Comparison of ENCODE assay signal across 9 cellular contexts in genomic region chr19:46990998-46991676, GRCh38. TPM values are rescaled to one million over a fixed set of nuclear protein-coding genes. Genes with fewer than 3 reads are reported as not detected.
DNase-seq lines count a peak whose midpoint lies in the region; ATAC-seq and TF ChIP-seq lines count a peak whose summit lies in the region.
"Had no signal": no experiment of that assay in that cellular context is flagged by ENCODE, and none has a peak within 500 bp of the region (broad histone marks: within the 10 kb centered on the region; RNA-seq: fewer than 3 reads in every experiment).

No MANE protein-coding gene starts in this region.

- TF ChIP-seq POLR2A in gastroesophageal sphincter (IDR thresholded peaks at IDR 0.05) (no peak), testis (IDR thresholded peaks at IDR 0.05) (no peak)

- CTCF ChIA-PET in Calu3 (lab: Charles Lee), result interaction anchor here (0.6 to 2.5 kb wide), 5 partner anchors 15 to 234 kb away, joined by 3 to 17 read pairs (median 4); no protein-coding TSS in a partner anchor

- no peak overlapping the region for H3K4me3 ChIP-seq in gastroesophageal sphincter
- H3K4me3 ChIP-seq in testis, result no peak overlapping the region

- WGBS in gastroesophageal sphincter (ENCODE audit: low coverage in 1 of 2), 2 donors, result 0 to 5% methylated on average over 3 to 5 of the region's 19 CpGs
- 21 to 23% methylated on average over 19 of the region's 19 CpGs for WGBS in testis, 2 donors

- DNase-seq in Calu3 (peak; percentile 85), Kasumi-1 (lab: John Stamatoyannopoulos, UW) (peak; percentile 59 to 63), SHP77 treated with DMSO at 0.1 percent for 48 hours (lab: John Stamatoyannopoulos, UW) (peak; percentile 60), omental fat pad (ENCODE audit: low spot score) (peak; percentile 72), testis (peak; percentile 91)
- peak in 3 of 4 experiments; percentile 6 to 26 (median 11) for DNase-seq in activated naive CD4-positive, alpha-beta T cell (lab: John Stamatoyannopoulos, UW)

- no peaks in the 10 kb centered on the region for H3K9me3 Mint-ChIP-seq in Calu3 (ENCODE audit: low read depth, unreplicated experiment)
- H3K9me3 Mint-ChIP-seq: activated naive CD4-positive, alpha-beta T cell treated with anti-CD3 and anti-CD28 coated beads, Interleukin-2, amount 50 U/mL, for 24 hours had no signal

- TF ChIP-seq EP300 in gastroesophageal sphincter (IDR thresholded peaks at IDR 0.05), result no peak

- BruUV-seq in Calu3 (replicated peaks; lab: Mats Ljungman, UMichigan), result no TSS peak

- ATAC-seq in gastroesophageal sphincter (peak; percentile 89), omental fat pad (ENCODE audit: low FRiP score) (peak; percentile 84), GM21717 (IDR thresholded peaks at IDR 0.05; ENCODE audit: unreplicated experiment) (no peak)

- H3K27ac ChIP-seq in gastroesophageal sphincter (peak overlapping the region; percentile 6 to 73 (median 71)), testis (peak overlapping the region; percentile 59 to 75)

- H3K4me1 Mint-ChIP-seq in Calu3 (ENCODE audit: low read depth, unreplicated experiment), result no peaks in the 10 kb centered on the region

- H3K27me3 ChIP-seq in gastroesophageal sphincter (no peaks in the 10 kb centered on the region), testis (no peaks in the 10 kb centered on the region)

- no peaks in the 10 kb centered on the region for H3K9me3 ChIP-seq in gastroesophageal sphincter
- no peaks in the 10 kb centered on the region for H3K9me3 ChIP-seq in testis

- H3K27me3 Mint-ChIP-seq in Calu3 (ENCODE audit: unreplicated experiment), result no peaks in the 10 kb centered on the region
- H3K27me3 Mint-ChIP-seq: activated naive CD4-positive, alpha-beta T cell treated with anti-CD3 and anti-CD28 coated beads, Interleukin-2, amount 50 U/mL, for 24 hours had no signal

- no peak overlapping the region for H3K27ac Mint-ChIP-seq in Calu3 (ENCODE audit: unreplicated experiment)
- H3K27ac Mint-ChIP-seq: activated naive CD4-positive, alpha-beta T cell treated with anti-CD3 and anti-CD28 coated beads, Interleukin-2, amount 50 U/mL, for 24 hours had no signal

- no peak overlapping the region for H3K4me3 Mint-ChIP-seq in Calu3 (ENCODE audit: low read depth, unreplicated experiment)
- H3K4me3 Mint-ChIP-seq: activated naive CD4-positive, alpha-beta T cell treated with anti-CD3 and anti-CD28 coated beads, Interleukin-2, amount 50 U/mL, for 24 hours had no signal

- peaks cover 24% of the 10 kb centered on the region for H3K36me3 Mint-ChIP-seq in Calu3 (ENCODE audit: insufficient read depth, unreplicated experiment)
- H3K36me3 Mint-ChIP-seq: activated naive CD4-positive, alpha-beta T cell treated with anti-CD3 and anti-CD28 coated beads, Interleukin-2, amount 50 U/mL, for 24 hours had no signal

- peaks cover 0 to 71% of the 10 kb centered on the region in 2 donors for H3K36me3 ChIP-seq in gastroesophageal sphincter
- no peaks in the 10 kb centered on the region for H3K36me3 ChIP-seq in testis (ENCODE audit: low read depth, missing control alignments)

- intact Hi-C loops in Calu3 (cut with micrococcal nuclease; ENCODE audit: unreplicated experiment), result loop anchor here (1.0 to 10.0 kb wide), 2 partner anchors 135 to 236 kb away; no protein-coding TSS in a partner anchor
- intact Hi-C loops in testis (cut with DNase I; ENCODE audit: low total_unique reads), result loop anchor here (5.0 to 10.0 kb wide), 2 partner anchors 134 to 236 kb away; no protein-coding TSS in a partner anchor

- H3K4me1 ChIP-seq in gastroesophageal sphincter (peaks cover 0 to 27% (median 11%) of the 10 kb centered on the region in 3 donors), testis (peaks cover 43% of the 10 kb centered on the region)

- TF ChIP-seq CTCF in Calu3 (IDR thresholded peaks at IDR 0.05; ENCODE audit: unreplicated experiment) (peak; percentile 80), gastroesophageal sphincter (IDR thresholded peaks at IDR 0.05) (peak in 3 of 4 experiments; percentile 87 to 89 (median 87)), omental fat pad (IDR thresholded peaks at IDR 0.05) (peak in 1 of 3 donors; percentile 35), testis (IDR thresholded peaks at IDR 0.05) (peak; percentile 65 to 88 (median 78))

RNA-seq across cellular contexts. Expression of gene NPAS1, which starts 28.5 kb away (rescaled TPM):
- total RNA-seq in Calu3 (2022), result 1.2 and 2.9 TPM in 2 replicates
- total RNA-seq in gastroesophageal sphincter, result under 1 TPM in 1 of 4 donors, not detected in 3; 0.85 TPM
- 1 to 10 TPM in 2 of 4 donors, not detected in 2; 1.3 to 1.4 TPM for total RNA-seq in omental fat pad
- total RNA-seq in testis, result 1 to 10 TPM; 1.1 to 2.5 TPM
- polyA plus RNA-seq in testis (ENCODE audit: insufficient read depth, low read depth, low replicate concordance), result 1.1 TPM

RNA-seq across cellular contexts. Expression of gene TMEM160, which starts 57.3 kb away (rescaled TPM):
- total RNA-seq in Calu3 (2022) (55.7 and 61.5 TPM in 2 replicates), gastroesophageal sphincter (10 to 100 TPM in 3 of 4 donors, 1 to 10 TPM in 1; 7.3 to 55.6 (median 33.4) TPM), omental fat pad (10 to 100 TPM; 17.5 to 35.0 (median 22.8) TPM), testis (10 to 100 TPM; 28.1 to 28.7 TPM)
- 7.1 TPM for polyA plus RNA-seq in testis (ENCODE audit: insufficient read depth, low read depth, low replicate concordance)

Comparison
In these comparisons a context has a peak if more than half of its experiments do, and no peak if none do; other contexts are left out.
1. DNase-seq: peak in every context shown above with its lines; median percentile 91 in testis; 85 in Calu3; 72 in omental fat pad; 61 in Kasumi-1; 60 in SHP77 treated with DMSO at 0.1 percent for 48 hours; 11 in activated naive CD4-positive, alpha-beta T cell.